In genomic region chr16:56423584-56424403, GRCh38 we compare ENCODE assay signal across 8 cellular contexts. TPM values are rescaled to one million over a fixed set of nuclear protein-coding genes. Genes with fewer than 3 reads are reported as not detected.
DNase-seq lines count a peak whose midpoint lies in the region; ATAC-seq, FAIRE-seq and TF ChIP-seq lines count a peak whose summit lies in the region.

No MANE protein-coding gene starts in this region.

- peak; percentile 62 for FAIRE-seq in keratinocyte (lab: Jason Lieb, UNC)

- H2AFZ ChIP-seq in keratinocyte (ENCODE audit: control insufficient read depth, low read length) = no peak overlapping the region

- H3K27ac ChIP-seq in HUES64 (ENCODE audit: low read depth, low read length) = no peak overlapping the region
- H3K27ac ChIP-seq in keratinocyte (ENCODE audit: control insufficient read depth, insufficient read depth, low read length) = peak overlapping the region; percentile 70
- H3K27ac ChIP-seq in stomach smooth muscle (ENCODE audit: low read length) = peak overlapping the region; percentile 72

- no peak for TF ChIP-seq POLR2A in GM18505 (IDR thresholded peaks at IDR 0.05; ENCODE audit: borderline replicate concordance, extremely low read depth, insufficient read depth, insufficient read length)

- H3K27me3 Mint-ChIP-seq in activated naive CD8-positive, alpha-beta T cell treated with anti-CD3 and anti-CD28 coated beads for 36 hours = no peaks in the 10 kb centered on the region

- H3K9me3 Mint-ChIP-seq in activated naive CD8-positive, alpha-beta T cell treated with anti-CD3 and anti-CD28 coated beads for 36 hours = no peaks in the 10 kb centered on the region

- dilution Hi-C loops in keratinocyte (cut with MboI; ENCODE audit: extremely low pct_ligation_motif_present, low sequenced_read_pairs) = no loop called here

- H3K9ac ChIP-seq in HUES64 (ENCODE audit: low read depth, low read length) (peak overlapping the region; percentile 43; the same call in 1 of the 2 replicates), keratinocyte (ENCODE audit: control insufficient read depth, extremely low read depth, insufficient read depth, low read length) (peak overlapping the region; percentile 74), stomach smooth muscle (ENCODE audit: low read length in 2 of 2) (peak overlapping the region; percentile 76 to 87)

- H3K9me1 ChIP-seq in keratinocyte (ENCODE audit: control insufficient read depth, extremely low read depth, insufficient read depth, low read length) = no peaks in the 10 kb centered on the region

- H3K27ac Mint-ChIP-seq in activated naive CD8-positive, alpha-beta T cell treated with anti-CD3 and anti-CD28 coated beads for 36 hours = peak overlapping the region; percentile 79

- DNase-seq in EH (ENCODE audit: low read depth) (peak; percentile 12), keratinocyte (ENCODE audit: low read depth, low spot score) (no peak), NCI-H146 (lab: John Stamatoyannopoulos, UW) (no peak), COR-L47 (lab: John Stamatoyannopoulos, UW) (no peak)
- DNase-seq in activated naive CD8-positive, alpha-beta T cell treated with anti-CD3 and anti-CD28 coated beads for 36 hours = no peak

- H3K4me3 ChIP-seq in HUES64 (ENCODE audit: low read length) (peak overlapping the region; percentile 85), keratinocyte (ENCODE audit: control insufficient read depth in 2 of 3, extremely low read depth in 1 of 3, insufficient read depth in 2 of 3, low read depth in 1 of 3, low read length in 3 of 3) (peak overlapping the region; percentile 63 to 75 (median 73)), stomach smooth muscle (ENCODE audit: low read length in 2 of 2) (peak overlapping the region; percentile 79 to 80)

- H4K20me1 ChIP-seq in keratinocyte (ENCODE audit: control insufficient read depth, extremely low read depth, insufficient read depth, low read length) = no peaks in the 10 kb centered on the region

- H3K79me2 ChIP-seq in keratinocyte (ENCODE audit: control insufficient read depth, insufficient read depth, low read length) = peaks cover 48% of the 10 kb centered on the region

- H3K4me2 ChIP-seq in keratinocyte (ENCODE audit: control insufficient read depth, extremely low read depth, insufficient read depth, low read depth, low read length) = peak overlapping the region; percentile 73

- H3K27me3 ChIP-seq in HUES64 (ENCODE audit: insufficient read depth, low read length) = peaks cover 26% of the 10 kb centered on the region
- no peaks in the 10 kb centered on the region for H3K27me3 ChIP-seq in keratinocyte (ENCODE audit: control insufficient read depth, extremely low read depth, insufficient read depth, low read length)
- no peaks in the 10 kb centered on the region for H3K27me3 ChIP-seq in stomach smooth muscle (ENCODE audit: control insufficient read depth in 1 of 2, insufficient read depth in 2 of 2, low read length in 2 of 2)

- H3K4me1 ChIP-seq in HUES64 (ENCODE audit: insufficient read depth, low read length) = peaks cover 32% of the 10 kb centered on the region
- peaks cover 32% of the 10 kb centered on the region for H3K4me1 ChIP-seq in keratinocyte (ENCODE audit: control insufficient read depth, extremely low read depth, insufficient read depth, low read length)
- peaks cover 17% of the 10 kb centered on the region for H3K4me1 ChIP-seq in stomach smooth muscle (ENCODE audit: control insufficient read depth, insufficient read depth, low read length)

- H3K36me3 ChIP-seq in HUES64 (ENCODE audit: insufficient read depth, low read length) (no peaks in the 10 kb centered on the region), keratinocyte (ENCODE audit: control insufficient read depth in 2 of 2, extremely low read depth in 1 of 2, insufficient read depth in 2 of 2, low read length in 2 of 2) (no peaks in the 10 kb centered on the region), stomach smooth muscle (ENCODE audit: control insufficient read depth in 2 of 2, insufficient read depth in 2 of 2, low read length in 2 of 2) (peaks cover 0 to 2% of the 10 kb centered on the region in 2 donors)

- H3K36me3 Mint-ChIP-seq in activated naive CD8-positive, alpha-beta T cell treated with anti-CD3 and anti-CD28 coated beads for 36 hours = peaks cover 6% of the 10 kb centered on the region

- peaks cover 48% of the 10 kb centered on the region for H3K4me1 Mint-ChIP-seq in activated naive CD8-positive, alpha-beta T cell treated with anti-CD3 and anti-CD28 coated beads for 36 hours

- no peak for ATAC-seq in GM18505 (IDR thresholded peaks at IDR 0.05; ENCODE audit: unreplicated experiment)

- WGBS in HUES64 = 40% methylated on average over 7 of the region's 7 CpGs

- H3K4me3 Mint-ChIP-seq in activated naive CD8-positive, alpha-beta T cell treated with anti-CD3 and anti-CD28 coated beads for 36 hours = peak overlapping the region; percentile 89

- H3K9me3 ChIP-seq in HUES64 (ENCODE audit: insufficient read depth, low read depth, low read length) (no peaks in the 10 kb centered on the region), keratinocyte (ENCODE audit: control insufficient read depth, low read depth, low read length) (no peaks in the 10 kb centered on the region), stomach smooth muscle (ENCODE audit: control insufficient read depth in 2 of 2, low read length in 2 of 2) (no peaks in the 10 kb centered on the region)

- TF ChIP-seq CTCF in keratinocyte (optimal IDR thresholded peaks at IDR 0.05 in 1 of 3, IDR thresholded peaks at IDR 0.05 in 1 of 3, conservative IDR thresholded peaks at IDR 0.05 in 1 of 3; ENCODE audit: extremely low read depth in 1 of 3, insufficient read depth in 2 of 3, low read length in 3 of 3) = no peak

RNA-seq across cellular contexts. Expression of gene AMFR, which starts 1.6 kb away (rescaled TPM):
- 17.9 TPM for polyA plus RNA-seq in HUES64 (2013, experiment 1 of 2)
- polyA plus RNA-seq in HUES64 (2013, experiment 2 of 2) = 23.8 TPM
- 10 to 100 TPM; 45.0 to 45.1 TPM for total RNA-seq in activated naive CD8-positive, alpha-beta T cell treated with anti-CD3 and anti-CD28 coated beads for 36 hours
- polyA plus RNA-seq in keratinocyte = 36.9 to 62.1 TPM (median 38.3 TPM) in 3 replicates
- 54.4 TPM for polyA plus RNA-seq in keratinocyte (2011; ENCODE audit: low read depth)
- polyA plus RNA-seq in keratinocyte (2011; cell fraction: cytosol; rRNA removed) = 43.4 and 52.3 TPM in 2 replicates
- polyA plus RNA-seq in keratinocyte (2011; cell fraction: nucleus; rRNA removed) = 58.6 and 64.9 TPM in 2 replicates
- polyA plus RNA-seq in keratinocyte (2012; ENCODE audit: low replicate concordance) = 60.0 and 75.0 TPM in 2 replicates
- polyA minus RNA-seq in keratinocyte = 213 to 443 TPM (median 219 TPM) in 3 replicates
- 197 TPM for polyA minus RNA-seq in keratinocyte (2011; cell fraction: cytosol; rRNA and poly(A)+ RNA removed)
- polyA minus RNA-seq in keratinocyte (2011; cell fraction: nucleus; rRNA and poly(A)+ RNA removed) = 115 and 161 TPM in 2 replicates

RNA-seq across cellular contexts. Expression of gene NUDT21, which starts 27.3 kb away (rescaled TPM):
- polyA plus RNA-seq in HUES64 (2013, experiment 1 of 2) = 146 TPM
- 131 TPM for polyA plus RNA-seq in HUES64 (2013, experiment 2 of 2)
- total RNA-seq in activated naive CD8-positive, alpha-beta T cell treated with anti-CD3 and anti-CD28 coated beads for 36 hours = 100 to 1,000 TPM; 319 to 323 TPM
- 59.9 to 98.2 TPM (median 81.5 TPM) in 3 replicates for polyA plus RNA-seq in keratinocyte
- 119 TPM for polyA plus RNA-seq in keratinocyte (2011; ENCODE audit: low read depth)
- 49.2 and 94.5 TPM in 2 replicates for polyA plus RNA-seq in keratinocyte (2011; cell fraction: cytosol; rRNA removed)
- polyA plus RNA-seq in keratinocyte (2011; cell fraction: nucleus; rRNA removed) = 23.4 and 35.7 TPM in 2 replicates
- 80.0 and 80.3 TPM in 2 replicates for polyA plus RNA-seq in keratinocyte (2012; ENCODE audit: low replicate concordance)
- polyA minus RNA-seq in keratinocyte = 28.3 to 66.6 TPM (median 39.7 TPM) in 3 replicates
- 53.3 TPM for polyA minus RNA-seq in keratinocyte (2011; cell fraction: cytosol; rRNA and poly(A)+ RNA removed)
- polyA minus RNA-seq in keratinocyte (2011; cell fraction: nucleus; rRNA and poly(A)+ RNA removed) = 19.2 and 34.7 TPM in 2 replicates

RNA-seq across cellular contexts. Expression of gene OGFOD1, which starts 27.6 kb away (rescaled TPM):
- 67.4 TPM for polyA plus RNA-seq in HUES64 (2013, experiment 1 of 2)
- 66.3 TPM for polyA plus RNA-seq in HUES64 (2013, experiment 2 of 2)
- 10 to 100 TPM; 76.6 to 78.5 TPM for total RNA-seq in activated naive CD8-positive, alpha-beta T cell treated with anti-CD3 and anti-CD28 coated beads for 36 hours
- polyA plus RNA-seq in keratinocyte = 47.3 to 112 TPM (median 70.5 TPM) in 3 replicates
- 20.0 TPM for polyA plus RNA-seq in keratinocyte (2011; ENCODE audit: low read depth)
- polyA plus RNA-seq in keratinocyte (2011; cell fraction: cytosol; rRNA removed) = 71.0 and 81.1 TPM in 2 replicates
- 71.5 and 84.5 TPM in 2 replicates for polyA plus RNA-seq in keratinocyte (2011; cell fraction: nucleus; rRNA removed)
- polyA plus RNA-seq in keratinocyte (2012; ENCODE audit: low replicate concordance) = 41.6 and 63.0 TPM in 2 replicates
- polyA minus RNA-seq in keratinocyte = 13.3 to 67.1 TPM (median 42.0 TPM) in 3 replicates
- 39.7 TPM for polyA minus RNA-seq in keratinocyte (2011; cell fraction: cytosol; rRNA and poly(A)+ RNA removed)
- polyA minus RNA-seq in keratinocyte (2011; cell fraction: nucleus; rRNA and poly(A)+ RNA removed) = 38.3 and 65.9 TPM in 2 replicates
